Comparison of ENCODE assay signal across 10 cellular contexts in genomic region chr15:32870240-32871033, GRCh38.
DNase-seq lines count a peak whose midpoint lies in the region; ATAC-seq lines count a peak whose summit lies in the region.
"Had no signal": no experiment of that assay in that cellular context is flagged by ENCODE, and none has a peak within 500 bp of the region (broad histone marks: within the 10 kb centered on the region; RNA-seq: fewer than 3 reads in every experiment).

No MANE protein-coding gene starts in this region.

- peak; percentile 84 for ATAC-seq in GM21723 (IDR thresholded peaks at IDR 0.05; ENCODE audit: unreplicated experiment)
- no peak for ATAC-seq in GM19463 (IDR thresholded peaks at IDR 0.05; ENCODE audit: unreplicated experiment)

- no peak overlapping the region for H3K9ac ChIP-seq in BLaER1

- no peak overlapping the region for H3K4me3 ChIP-seq in BLaER1
- H3K4me3 ChIP-seq: adrenal gland had no signal

- peaks cover 16% of the 10 kb centered on the region for H3K4me1 ChIP-seq in BLaER1
- H3K4me1 ChIP-seq: adrenal gland had no signal

- H3K4me2 ChIP-seq in BLaER1 = peak overlapping the region; percentile 70

- H3K36me3 ChIP-seq in BLaER1 = no peaks in the 10 kb centered on the region
- H3K36me3 ChIP-seq: adrenal gland had no signal

- H3K27me3 ChIP-seq in BLaER1 = no peaks in the 10 kb centered on the region
- H3K27me3 ChIP-seq: adrenal gland had no signal

- peak; percentile 50 for DNase-seq in NOMO-1 treated with dmso at 0.1 percent for 144 hours (lab: John Stamatoyannopoulos, UW; ENCODE audit: unreplicated experiment)
- peak; percentile 100 for DNase-seq in fibroblast of peridontal ligament (ENCODE audit: extremely low read depth)
- no peak for DNase-seq in NK-92 treated with Interleukin-12 subunit alpha and Interleukin-12 subunit beta, amount 100 ng/mL, for 24 hours (lab: John Stamatoyannopoulos, UW)
- DNase-seq in SKM-1 (lab: John Stamatoyannopoulos, UW; ENCODE audit: unreplicated experiment) = no peak
- no peak for DNase-seq in Kasumi-1 (lab: John Stamatoyannopoulos, UW)
- DNase-seq: adrenal gland, NCI-H510A had no signal

- H3K27ac ChIP-seq in BLaER1 = no peak overlapping the region
- H3K27ac ChIP-seq: adrenal gland had no signal

- no peaks in the 10 kb centered on the region for H3K9me3 ChIP-seq in BLaER1
- H3K9me3 ChIP-seq: adrenal gland had no signal

- no peaks in the 10 kb centered on the region for H4K20me1 ChIP-seq in BLaER1

Comparison
In these comparisons a context has a peak if more than half of its experiments do, and no peak if none do; other contexts are left out.
1. DNase-seq: peak in NOMO-1 treated with dmso at 0.1 percent for 144 hours (single experiment) and fibroblast of peridontal ligament (single experiment); none in NK-92 treated with Interleukin-12 subunit alpha and Interleukin-12 subunit beta, amount 100 ng/mL, for 24 hours (single experiment), SKM-1 (single experiment) and Kasumi-1 (0 of 2).